ENCODE assay signal across 16 cellular contexts in genomic region chr5:468401-468800, GRCh38.
"Had no signal": no experiment of that assay in that cellular context is flagged by ENCODE, and none has a peak within 500 bp of the region (broad histone marks: within the 10 kb centered on the region; RNA-seq: fewer than 3 reads in every experiment).

No MANE protein-coding gene starts in this region.

- DNase-seq: activated CD4-positive, CD25-positive, alpha-beta regulatory T cell; amniotic stem cell; effector CD8-positive, alpha-beta T cell; foreskin fibroblast; hippocampal formation; left ventricle myocardium superior; mesenchymal stem cell; nephron progenitor cell; stimulated activated CD4-positive, alpha-beta T cell treated with anti-CD3 and anti-CD28 coated beads, Interleukin-2, amount 100 ng/mL, for 48 hours; stimulated activated naive CD4-positive, alpha-beta T cell treated with Interleukin-2 at 50 U/mL for 16 hours; substantia nigra; SW 1271 had no signal

- H3K27ac Mint-ChIP-seq: activated naive CD4-positive, alpha-beta T cell treated with anti-CD3 and anti-CD28 coated beads, Interleukin-2, amount 50 U/mL, for 24 hours; brain; nephron progenitor cell had no signal

- H3K4me3 Mint-ChIP-seq: activated naive CD4-positive, alpha-beta T cell treated with anti-CD3 and anti-CD28 coated beads, Interleukin-2, amount 50 U/mL, for 24 hours; brain; central memory CD8-positive, alpha-beta T cell; nephron progenitor cell had no signal

- H3K27me3 Mint-ChIP-seq: activated naive CD4-positive, alpha-beta T cell treated with anti-CD3 and anti-CD28 coated beads, Interleukin-2, amount 50 U/mL, for 24 hours; brain had no signal

- H3K9me3 Mint-ChIP-seq: activated naive CD4-positive, alpha-beta T cell treated with anti-CD3 and anti-CD28 coated beads, Interleukin-2, amount 50 U/mL, for 24 hours; brain; central memory CD8-positive, alpha-beta T cell; nephron progenitor cell had no signal

- H3K4me3 ChIP-seq: SJSA1 had no signal

- ATAC-seq: left ventricle myocardium superior had no signal

- H3K27ac ChIP-seq: SJSA1 had no signal
